ENCODE assay signal across 11 cellular contexts in the genomic region with DNA sequence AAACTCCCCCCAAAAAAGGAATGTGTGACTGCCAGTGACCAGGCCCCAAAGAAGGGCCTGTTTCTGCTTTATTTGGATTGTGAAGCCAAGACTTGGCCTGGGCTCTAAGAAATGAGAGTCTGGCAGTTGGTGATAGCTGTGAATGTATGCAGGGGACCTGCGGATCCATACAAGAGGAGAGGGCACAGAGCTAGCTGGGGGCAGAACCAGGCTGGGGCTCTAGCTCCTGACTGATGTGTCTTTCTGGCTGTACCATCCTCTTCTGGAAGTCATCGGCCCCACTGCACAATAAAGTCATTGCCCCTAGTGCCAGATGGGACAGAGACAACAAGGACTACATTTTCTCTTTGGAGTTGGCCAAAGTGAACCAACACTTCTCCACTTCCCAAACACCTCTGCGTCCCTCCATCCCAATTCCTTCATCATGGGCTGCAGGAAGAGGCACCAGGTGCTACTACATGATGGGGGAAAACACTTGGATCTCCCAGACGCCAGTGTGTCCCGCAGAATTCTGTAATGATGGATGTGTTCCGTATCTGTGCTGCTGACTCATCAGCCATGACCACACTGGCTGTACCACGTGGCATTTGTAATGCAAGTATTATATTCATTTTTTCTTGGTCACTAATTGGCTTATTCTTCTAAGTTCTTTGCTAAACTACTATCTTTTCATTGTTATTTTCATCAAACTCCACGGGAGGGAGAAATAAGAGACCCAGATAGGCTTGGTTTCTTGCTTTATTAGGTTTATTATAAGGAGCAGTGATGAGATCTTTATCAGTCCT. TPM values are rescaled to one million over a fixed set of nuclear protein-coding genes. Genes with fewer than 3 reads are reported as not detected.
DNase-seq lines count a peak whose midpoint lies in the region; ATAC-seq and TF ChIP-seq lines count a peak whose summit lies in the region.
"Had no signal": no experiment of that assay in that cellular context is flagged by ENCODE, and none has a peak within 500 bp of the region (broad histone marks: within the 10 kb centered on the region; RNA-seq: fewer than 3 reads in every experiment).

No MANE protein-coding gene starts in this region.

- CTCF ChIA-PET in BJ (lab: Yijun Ruan, JAX): no interaction called here

- H3K4me3 Mint-ChIP-seq in brain: no peak overlapping the region

- TF ChIP-seq CTCF in BJ (IDR thresholded peaks at IDR 0.05; ENCODE audit: insufficient read depth, low read depth, low read length): no peak
- no peak for TF ChIP-seq CTCF in brain (conservative IDR thresholded peaks at IDR 0.05)

- no peaks in the 10 kb centered on the region for H3K9me3 Mint-ChIP-seq in brain

- ATAC-seq in GM18870 (IDR thresholded peaks at IDR 0.05; ENCODE audit: unreplicated experiment): no peak
- ATAC-seq: left lung had no signal

- H3K4me3 ChIP-seq in BJ (ENCODE audit: low read depth, low read length): no peak overlapping the region
- H3K4me3 ChIP-seq: left lung, skin epidermis had no signal

- POLR2A ChIA-PET in BJ (lab: Charles Lee): no interaction called here

- H3K27me3 ChIP-seq in BJ (ENCODE audit: control insufficient read depth, insufficient read depth, low read length): no peaks in the 10 kb centered on the region
- H3K27me3 ChIP-seq: left lung had no signal

- peak overlapping the region in 3 of 5 experiments; percentile 35 to 74 (median 64) for H3K27ac Mint-ChIP-seq in brain

- H3K36me3 ChIP-seq in BJ (ENCODE audit: control insufficient read depth, insufficient read depth, low read length): peaks cover 23% of the 10 kb centered on the region

- peaks cover 15% of the 10 kb centered on the region for H3K4me1 Mint-ChIP-seq in brain

- H3K27me3 Mint-ChIP-seq in brain: no peaks in the 10 kb centered on the region

- peak; percentile 4 for DNase-seq in BJ (ENCODE audit: low read depth)
- peak; percentile 48 for DNase-seq in HT1080 (ENCODE audit: low read depth)
- peak; percentile 63 to 79 for DNase-seq in lung microvascular endothelial cell (ENCODE audit: low read depth in 2 of 2)
- DNase-seq in mucosa of gallbladder (ENCODE audit: low spot score): no peak
- DNase-seq in DMS 273 treated with DMSO at 0.1 percent for 48 hours (lab: John Stamatoyannopoulos, UW): no peak
- no peak for DNase-seq in NCI-H1436 treated with DMSO at 0.1 percent for 48 hours (lab: John Stamatoyannopoulos, UW)
- DNase-seq: left lung, NCI-H187 had no signal

- peaks cover 19% of the 10 kb centered on the region for H3K36me3 Mint-ChIP-seq in brain

RNA-seq across cellular contexts. Expression of a gene that starts 1.7 kb away (rescaled TPM):
- polyA plus RNA-seq in BJ (2011; rRNA removed) (not detected in 2 replicates), brain (ENCODE audit: insufficient read depth, low read depth, low replicate concordance) (not detected)
- polyA minus RNA-seq in BJ (2011; rRNA and poly(A)+ RNA removed): not detected in 2 replicates
- total RNA-seq in HT1080 (2014; rRNA removed; shearing (Covaris generic)): not detected in 2 replicates
- not detected in 2 replicates for polyA plus RNA-seq in HT1080 (2015; cell fraction: cytosol; rRNA removed)
- not detected in 2 replicates for polyA plus RNA-seq in HT1080 (2015; cell fraction: nucleus; rRNA removed)
- total RNA-seq in lung microvascular endothelial cell (not detected in 2 replicates), mucosa of gallbladder (3.2 TPM)

RNA-seq across cellular contexts. Expression of a gene that starts 49.9 kb away (rescaled TPM):
- polyA plus RNA-seq in BJ (2011; rRNA removed): 54.7 and 79.5 TPM in 2 replicates
- polyA minus RNA-seq in BJ (2011; rRNA and poly(A)+ RNA removed): 41.1 and 42.4 TPM in 2 replicates
- total RNA-seq in HT1080 (2014; rRNA removed; shearing (Covaris generic)): 13.3 and 17.7 TPM in 2 replicates
- 31.8 and 34.7 TPM in 2 replicates for polyA plus RNA-seq in HT1080 (2015; cell fraction: cytosol; rRNA removed)
- 114 and 118 TPM in 2 replicates for polyA plus RNA-seq in HT1080 (2015; cell fraction: nucleus; rRNA removed)
- polyA plus RNA-seq in brain (ENCODE audit: insufficient read depth, low read depth, low replicate concordance): 45.8 TPM
- 24.0 and 31.9 TPM in 2 replicates for total RNA-seq in lung microvascular endothelial cell
- total RNA-seq in mucosa of gallbladder: 75.1 TPM

Comparison
In these comparisons a context has a peak if more than half of its experiments do, and no peak if none do; other contexts are left out.
1. DNase-seq: peak in BJ (single experiment), HT1080 (single experiment) and lung microvascular endothelial cell (2 of 2); none in mucosa of gallbladder (single experiment), DMS 273 treated with DMSO at 0.1 percent for 48 hours (single experiment) and NCI-H1436 treated with DMSO at 0.1 percent for 48 hours (single experiment).